In the genomic region with DNA sequence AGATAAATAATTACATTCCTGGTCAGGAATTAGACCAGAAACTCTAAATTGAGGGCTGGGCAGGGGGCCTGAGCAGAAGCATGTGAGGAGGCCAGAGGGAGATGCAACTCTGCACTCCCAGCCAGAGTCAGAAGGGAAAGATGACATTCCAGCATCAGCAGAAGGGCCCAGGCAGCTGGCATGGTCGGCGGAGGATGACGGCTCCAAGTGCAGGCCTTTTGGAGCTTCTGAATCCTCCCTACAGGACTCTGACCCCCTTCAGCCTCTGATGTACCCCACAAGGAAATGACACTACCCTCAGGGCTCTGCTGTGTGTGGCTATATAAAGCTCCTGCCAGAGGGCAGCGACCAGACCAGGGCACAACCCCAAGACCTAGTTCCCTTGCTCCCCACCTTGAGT, we compare ENCODE assay signal across 26 cellular contexts. TPM values are rescaled to one million over a fixed set of nuclear protein-coding genes. Genes with fewer than 3 reads are reported as not detected.
DNase-seq lines count a peak whose midpoint lies in the region; ATAC-seq, FAIRE-seq and TF ChIP-seq lines count a peak whose summit lies in the region.
"Had no signal": no experiment of that assay in that cellular context is flagged by ENCODE, and none has a peak within 500 bp of the region (broad histone marks: within the 10 kb centered on the region; RNA-seq: fewer than 3 reads in every experiment).

No MANE protein-coding gene starts in this region.

- no peak for FAIRE-seq in H1 (lab: Jason Lieb, UNC)
- FAIRE-seq: frontal cortex, GM12878 had no signal

- H3K4me2 ChIP-seq in SK-N-SH: no peak overlapping the region
- H3K4me2 ChIP-seq in Loucy (ENCODE audit: low read depth, low read length, poor library complexity, severe bottlenecking): peak overlapping the region; percentile 90
- peak overlapping the region; percentile 88 to 94 for H3K4me2 ChIP-seq in H1 (ENCODE audit: insufficient read depth in 1 of 2, low read depth in 2 of 2, low read length in 2 of 2)

- no peak overlapping the region for H3K23ac ChIP-seq in H1 (ENCODE audit: insufficient read length)

- H2AFZ ChIP-seq in SK-N-SH (ENCODE audit: low read depth): no peak overlapping the region
- no peak overlapping the region for H2AFZ ChIP-seq in Loucy (ENCODE audit: low read length)
- H2AFZ ChIP-seq in H1 (ENCODE audit: low read length): no peak overlapping the region

- H3K27ac Mint-ChIP-seq in progenitor cell of endocrine pancreas: peak overlapping the region; percentile 34
- H3K27ac Mint-ChIP-seq: activated CD4-positive, alpha-beta memory T cell treated with anti-CD3 and anti-CD28 coated beads for 36 hours had no signal

- H3K4me3 ChIP-seq in SK-N-SH (ENCODE audit: low read depth in 2 of 2, low read length in 1 of 2): peak overlapping the region in 1 of 2 experiments; percentile 48; a peak in 2 of 4 replicates
- H3K4me3 ChIP-seq in Loucy (ENCODE audit: low read length, poor library complexity, severe bottlenecking): peak overlapping the region; percentile 97
- H3K4me3 ChIP-seq in H1 (ENCODE audit: extremely low read depth in 1 of 4, insufficient read depth in 2 of 4, low read depth in 3 of 4, low read length in 4 of 4): peak overlapping the region in 3 of 4 experiments; percentile 8 to 76 (median 76); a peak in 3 of 8 replicates
- H3K4me3 ChIP-seq in ascending aorta: no peak overlapping the region
- H3K4me3 ChIP-seq: GM12878, ovary, sigmoid colon, transverse colon had no signal

- H3K4me1 ChIP-seq in SK-N-SH (ENCODE audit: control insufficient read depth in 1 of 2, insufficient read depth in 2 of 2, low read depth in 1 of 2, low read length in 1 of 2) (peaks cover 0 to 41% of the 10 kb centered on the region in 2 experiments; a peak in 2 of 4 replicates), Loucy (ENCODE audit: insufficient read depth, low read length, poor library complexity, severe bottlenecking) (peaks cover 57% of the 10 kb centered on the region), H1 (replicated peaks in 1 of 4; ENCODE audit: control insufficient read depth in 3 of 4, insufficient read depth in 4 of 4, low read length in 3 of 4) (peaks cover 13 to 24% (median 19%) of the 10 kb centered on the region in 4 experiments), ascending aorta (no peaks in the 10 kb centered on the region)

- H3K23me2 ChIP-seq in H1 (ENCODE audit: low read depth, low read length): peaks cover 13% of the 10 kb centered on the region

- no peak overlapping the region for H4K8ac ChIP-seq in H1 (ENCODE audit: extremely low read depth, insufficient read depth, low read length)

- H4K20me1 ChIP-seq in SK-N-SH (ENCODE audit: insufficient read depth): no peaks in the 10 kb centered on the region
- no peaks in the 10 kb centered on the region for H4K20me1 ChIP-seq in Loucy (ENCODE audit: insufficient read depth, low read length, poor library complexity, severe bottlenecking)
- H4K20me1 ChIP-seq in H1 (replicated peaks in 1 of 2; ENCODE audit: control insufficient read depth in 1 of 2, insufficient read depth in 2 of 2, low read length in 2 of 2): no peaks in the 10 kb centered on the region

- intact Hi-C loops in ascending aorta (cut with DNase I): loop anchor here (10.0 kb wide), 1 partner anchor 240 kb away; no protein-coding TSS in a partner anchor

- 0 out of 2 replicates have a peak overlapping the region, but pooled peaks have one; percentile 43 for H2AK5ac ChIP-seq in H1 (ENCODE audit: low read depth, low read length)

- CTCF ChIA-PET in SK-N-SH (lab: Yijun Ruan, JAX) (interaction anchor here (0.8 to 5.4 kb wide), 11 partner anchors 11 to 443 kb away, joined by 3 to 65 read pairs (median 4); no protein-coding TSS in a partner anchor), H1 (lab: Charles Lee; ENCODE audit: partially characterized antibody) (interaction anchor here (0.6 to 11.1 kb wide), 18 partner anchors 10 to 262 kb away, joined by 3 to 136 read pairs (median 4); no protein-coding TSS in a partner anchor)

- peak overlapping the region; percentile 15 for H2BK120ac ChIP-seq in H1 (replicated peaks; ENCODE audit: low read depth, low read length)

- no peaks in the 10 kb centered on the region for H3K9me3 ChIP-seq in SK-N-SH
- no peaks in the 10 kb centered on the region for H3K9me3 ChIP-seq in Loucy (ENCODE audit: insufficient read depth, low read depth, low read length)
- no peaks in the 10 kb centered on the region for H3K9me3 ChIP-seq in H1 (ENCODE audit: insufficient read depth in 2 of 2, low read depth in 1 of 2, low read length in 1 of 2)
- no peaks in the 10 kb centered on the region for H3K9me3 ChIP-seq in ascending aorta
- H3K9me3 ChIP-seq: ovary, sigmoid colon, transverse colon had no signal

- no peak overlapping the region for H4K5ac ChIP-seq in H1 (ENCODE audit: insufficient read length, low read depth, low read length)

- H2BK5ac ChIP-seq in H1 (ENCODE audit: low read depth, low read length): 0 out of 2 replicates have a peak overlapping the region, but pooled peaks have one; percentile 56

- no peak overlapping the region for H3K56ac ChIP-seq in H1 (replicated peaks; ENCODE audit: insufficient read length, low read depth, low read length)

- peak; percentile 30 for DNase-seq in SK-N-SH
- DNase-seq in H1 (ENCODE audit: low read depth in 1 of 2, low spot score in 2 of 2): no peak
- DNase-seq in progenitor cell of endocrine pancreas (ENCODE audit: low spot score, unreplicated experiment): no peak
- no peak for DNase-seq in ascending aorta (ENCODE audit: low spot score in 2 of 2)
- DNase-seq in NAMALWA (ENCODE audit: low spot score): no peak
- no peak for DNase-seq in T-helper 9 cell
- DNase-seq: activated CD4-positive, alpha-beta memory T cell treated with anti-CD3 and anti-CD28 coated beads for 36 hours; activated naive CD4-positive, alpha-beta T cell treated with anti-CD3 and anti-CD28 coated beads, Interleukin-2, amount 50 U/mL, for 16 hours; brain microvascular endothelial cell; dermis blood vessel endothelial cell; GF-D8; Kasumi-1; left cardiac atrium; NK-92 treated with Interleukin-12 subunit alpha and Interleukin-12 subunit beta, amount 100 ng/mL, for 24 hours; sigmoid colon; stimulated activated naive CD4-positive, alpha-beta T cell treated with Interleukin-2 at 50 U/mL for 16 hours; transverse colon had no signal

- H3K79me2 ChIP-seq in SK-N-SH (ENCODE audit: insufficient read depth) (no peaks in the 10 kb centered on the region), Loucy (ENCODE audit: insufficient read depth, low read length) (peaks cover 64% of the 10 kb centered on the region), H1 (ENCODE audit: control insufficient read depth in 1 of 2, insufficient read depth in 2 of 2, low read length in 2 of 2) (no peaks in the 10 kb centered on the region)

- no peak overlapping the region for H3K4me3 Mint-ChIP-seq in progenitor cell of endocrine pancreas (ENCODE audit: low read depth)
- H3K4me3 Mint-ChIP-seq: activated CD4-positive, alpha-beta memory T cell treated with anti-CD3 and anti-CD28 coated beads for 36 hours had no signal

- TF ChIP-seq POLR2A in H1 (IDR thresholded peaks at IDR 0.05; ENCODE audit: control extremely low read depth in 1 of 2, low read depth in 2 of 2, low read length in 2 of 2): no peak

- 41% methylated on average over 4 of the region's 4 CpGs for WGBS in SK-N-SH (ENCODE audit: low lambda C conversion rate)
- 47% methylated on average over 4 of the region's 4 CpGs; no CpG with 5 or more reads in 1 of the 2 experiments for WGBS in H1 (ENCODE audit: extremely low coverage in 1 of 2, insufficient coverage in 1 of 2, insufficient read length in 1 of 2, insufficient replicate concordance in 2 of 2, low coverage in 1 of 2, low lambda C conversion rate in 2 of 2, missing lambda C conversion rate in 1 of 2), 2 experiments

- no peak for TF ChIP-seq EP300 in SK-N-SH (IDR thresholded peaks at IDR 0.05; ENCODE audit: borderline replicate concordance in 1 of 2, low read depth in 1 of 2, low read length in 1 of 2)
- TF ChIP-seq EP300 in H1 (IDR thresholded peaks at IDR 0.05; ENCODE audit: borderline replicate concordance in 1 of 2, low read depth in 2 of 2, low read length in 2 of 2): no peak

- H3K27ac ChIP-seq in SK-N-SH (ENCODE audit: low read depth in 2 of 2, low read length in 1 of 2): peak overlapping the region in 1 of 2 experiments; percentile 82; a peak in 2 of 4 replicates
- H3K27ac ChIP-seq in H1 (ENCODE audit: low read depth, low read length): no peak overlapping the region
- no peak overlapping the region for H3K27ac ChIP-seq in ascending aorta
- H3K27ac ChIP-seq: brain microvascular endothelial cell, ovary, sigmoid colon, transverse colon had no signal

- TF ChIP-seq RAD21 in SK-N-SH (IDR thresholded peaks at IDR 0.05; ENCODE audit: low read length): no peak
- no peak for TF ChIP-seq RAD21 in H1 (IDR thresholded peaks at IDR 0.05 in 1 of 2, conservative IDR thresholded peaks at IDR 0.05 in 1 of 2; ENCODE audit: low read depth in 2 of 2, low read length in 2 of 2)

- peak overlapping the region; percentile 61; the same call in 1 of the 2 replicates for H2BK20ac ChIP-seq in H1 (ENCODE audit: low read length)

- H4K91ac ChIP-seq in H1 (replicated peaks; ENCODE audit: insufficient read length, low read length): peak overlapping the region; percentile 76

- no peaks in the 10 kb centered on the region for H3F3A ChIP-seq in SK-N-SH (replicated peaks; ENCODE audit: insufficient read depth)
- H3F3A ChIP-seq in Loucy (ENCODE audit: low read depth): no peaks in the 10 kb centered on the region

- H2BK12ac ChIP-seq in H1 (ENCODE audit: low read depth, low read length): peak overlapping the region; percentile 85; the same call in 1 of the 2 replicates

- H3K27me3 ChIP-seq in SK-N-SH (ENCODE audit: insufficient read depth): peaks cover 20% of the 10 kb centered on the region; the same call in 1 of the 2 replicates
- H3K27me3 ChIP-seq in Loucy (ENCODE audit: insufficient read depth, low read length, poor library complexity, severe bottlenecking): no peaks in the 10 kb centered on the region
- H3K27me3 ChIP-seq in H1 (replicated peaks in 1 of 4; ENCODE audit: control insufficient read depth in 3 of 4, extremely low read depth in 1 of 4, insufficient read depth in 3 of 4, low read length in 3 of 4): peaks cover 3 to 23% (median 19%) of the 10 kb centered on the region in 4 experiments; a peak in 6 of 7 replicates
- H3K27me3 ChIP-seq in ascending aorta: peaks cover 5% of the 10 kb centered on the region
- H3K27me3 ChIP-seq: ovary had no signal

- peak overlapping the region; percentile 81 for H3K18ac ChIP-seq in H1 (ENCODE audit: extremely low read depth, low read length)

- H2BK15ac ChIP-seq in H1 (ENCODE audit: low read length): peak overlapping the region; percentile 96; the same call in 1 of the 2 replicates

- no peaks in the 10 kb centered on the region for H3K79me1 ChIP-seq in H1 (ENCODE audit: low read depth, low read length)

- H3K9me2 ChIP-seq in SK-N-SH (no peaks in the 10 kb centered on the region), Loucy (replicated peaks; ENCODE audit: low read depth, low read length) (no peaks in the 10 kb centered on the region)

- no peak for TF ChIP-seq CTCF in SK-N-SH (IDR thresholded peaks at IDR 0.05)
- no peak for TF ChIP-seq CTCF in Loucy (conservative IDR thresholded peaks at IDR 0.05; ENCODE audit: low read length)
- TF ChIP-seq CTCF in H1 (IDR thresholded peaks at IDR 0.05; ENCODE audit: control extremely low read depth in 1 of 3, insufficient read depth in 1 of 3, low read depth in 1 of 3, low read length in 3 of 3): no peak
- no peak for TF ChIP-seq CTCF in progenitor cell of endocrine pancreas (IDR thresholded peaks at IDR 0.05; ENCODE audit: unreplicated experiment)
- TF ChIP-seq CTCF in ascending aorta (IDR thresholded peaks at IDR 0.05): no peak

- H3K36me3 ChIP-seq in SK-N-SH (replicated peaks in 1 of 2; ENCODE audit: control insufficient read depth in 1 of 2, insufficient read depth in 2 of 2, low read length in 1 of 2) (no peaks in the 10 kb centered on the region), Loucy (ENCODE audit: insufficient read depth, low read length) (no peaks in the 10 kb centered on the region), H1 (ENCODE audit: control insufficient read depth in 2 of 4, insufficient read depth in 4 of 4, low read length in 3 of 4) (no peaks in the 10 kb centered on the region), ascending aorta (no peaks in the 10 kb centered on the region)
- H3K36me3 ChIP-seq: brain microvascular endothelial cell, ovary, sigmoid colon, transverse colon had no signal

- H3K9me3 Mint-ChIP-seq in progenitor cell of endocrine pancreas (ENCODE audit: low read depth): no peaks in the 10 kb centered on the region
- H3K9me3 Mint-ChIP-seq: activated CD4-positive, alpha-beta memory T cell treated with anti-CD3 and anti-CD28 coated beads for 36 hours had no signal

- H3K4ac ChIP-seq in H1 (replicated peaks; ENCODE audit: insufficient read length, low read depth, low read length): peak overlapping the region; percentile 3

- peaks cover 13% of the 10 kb centered on the region for H3K4me1 Mint-ChIP-seq in progenitor cell of endocrine pancreas (ENCODE audit: low read depth)

- H3K27me3 Mint-ChIP-seq in progenitor cell of endocrine pancreas: peaks cover 63% of the 10 kb centered on the region

- POLR2A ChIA-PET in SK-N-SH (lab: Yijun Ruan, JAX): interaction anchor here (0.9 to 1.6 kb wide), 2 partner anchors 95 to 138 kb away, joined by 3 to 4 read pairs; no protein-coding TSS in a partner anchor
- POLR2A ChIA-PET in H1 (lab: Charles Lee; ENCODE audit: partially characterized antibody): interaction anchor here (0.7 to 1.3 kb wide), 4 partner anchors 9 to 63 kb away, joined by 3 to 5 read pairs (median 4); no protein-coding TSS in a partner anchor

- no peaks in the 10 kb centered on the region for H3K36me3 Mint-ChIP-seq in progenitor cell of endocrine pancreas (ENCODE audit: insufficient read depth)
- H3K36me3 Mint-ChIP-seq: activated CD4-positive, alpha-beta memory T cell treated with anti-CD3 and anti-CD28 coated beads for 36 hours had no signal

- H3K9ac ChIP-seq in SK-N-SH (no peak overlapping the region), Loucy (ENCODE audit: low read depth, low read length, poor library complexity, severe bottlenecking) (peak overlapping the region; percentile 97), H1 (replicated peaks in 1 of 4; ENCODE audit: extremely low read depth in 1 of 4, low read depth in 3 of 4, low read length in 3 of 4) (no peak overlapping the region)

- no peak overlapping the region for H3K14ac ChIP-seq in H1 (ENCODE audit: insufficient read length)

- no peak for ATAC-seq in SK-N-SH treated with all-trans-retinoic acid at 6 μM for 48 hours
- ATAC-seq: GM12878, left cardiac atrium had no signal

RNA-seq across cellular contexts. Expression of a gene that starts 1.9 kb away (rescaled TPM):
- polyA plus RNA-seq in SK-N-SH (2012; rRNA removed) (0.02 and 0.13 TPM in 2 replicates), H1 (2011; rRNA removed) (2.3 and 2.9 TPM in 2 replicates)
- 0.05 and 0.18 TPM in 2 replicates for polyA plus RNA-seq in SK-N-SH (2012; cell fraction: cytosol; rRNA removed)
- 0.06 and 0.15 TPM in 2 replicates for polyA plus RNA-seq in SK-N-SH (2012; cell fraction: nucleus; rRNA removed)
- 2.3 TPM in 2 replicates for total RNA-seq in H1 (2021; fragmentation: NEBNext Ultra II Directional; extraction: Animal tissue kit (Norgen Biotek cat#: 25700))
- 2.1 TPM for polyA plus RNA-seq in H1 (2011; cell fraction: cytosol; rRNA removed)
- 5.0 TPM for polyA plus RNA-seq in H1 (2011; cell fraction: nucleus; rRNA removed)
- polyA plus RNA-seq in H1 (2012, experiment 1 of 2): 0.64 to 1.5 TPM (median 1.2 TPM) in 4 replicates
- polyA plus RNA-seq in H1 (2012, experiment 2 of 2): 0.75 TPM
- 2.1 TPM for polyA plus RNA-seq in H1 (2013, experiment 1 of 2)
- polyA plus RNA-seq in H1 (2013, experiment 2 of 2): 2.3 TPM
- 3.2 and 3.8 TPM in 2 replicates for polyA minus RNA-seq in H1 (2011; rRNA and poly(A)+ RNA removed)
- 2.9 TPM for polyA minus RNA-seq in H1 (2011; cell fraction: cytosol; rRNA and poly(A)+ RNA removed)
- polyA minus RNA-seq in H1 (2011; cell fraction: nucleus; rRNA and poly(A)+ RNA removed): 6.2 TPM
- total RNA-seq in progenitor cell of endocrine pancreas (0.14 and 0.18 TPM in 2 replicates), ascending aorta (not detected)
- total RNA-seq: activated CD4-positive, alpha-beta memory T cell treated with anti-CD3 and anti-CD28 coated beads for 36 hours; dermis blood vessel endothelial cell; epithelial cell of proximal tubule; GM12878; HT-29; left cardiac atrium; RPMI7951 had no signal
- polyA plus RNA-seq: AG04450, GM12878 had no signal

Comparison
In these comparisons a context has a peak if more than half of its experiments do, and no peak if none do; other contexts are left out.
1. H3K4me3 ChIP-seq: peak in Loucy (single experiment) and H1 (3 of 4); none in ascending aorta (0 of 2).